ENCODE assay signal across 34 cellular contexts in the genomic region with DNA sequence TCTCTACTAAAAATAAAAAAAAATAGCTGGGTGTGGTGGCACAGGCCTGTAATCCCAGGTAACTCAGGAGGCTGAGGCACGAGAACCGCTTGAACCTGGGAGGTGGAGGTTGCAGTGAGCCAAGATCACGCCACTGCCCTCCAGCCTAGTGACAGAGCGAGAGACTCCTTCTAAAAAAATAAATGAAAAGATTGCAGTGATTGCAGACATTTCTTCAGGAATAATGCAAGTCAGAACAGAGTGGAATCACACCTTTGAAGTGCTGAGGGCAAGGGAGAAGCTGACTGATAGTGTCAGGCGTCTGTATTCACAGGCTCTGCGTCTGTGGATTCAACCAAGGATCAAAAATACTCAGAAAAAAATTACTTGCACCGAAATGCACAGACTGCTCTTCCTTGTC. TPM values are rescaled to one million over a fixed set of nuclear protein-coding genes. Genes with fewer than 3 reads are reported as not detected.
"Had no signal": no experiment of that assay in that cellular context is flagged by ENCODE, and none has a peak within 500 bp of the region (broad histone marks: within the 10 kb centered on the region; RNA-seq: fewer than 3 reads in every experiment).

No MANE protein-coding gene starts in this region.

- H3K9me2 ChIP-seq: SK-N-SH had no signal

- H2AFZ ChIP-seq: PC-9 had no signal

- H3K9me3 ChIP-seq: SK-N-SH had no signal

- H3K4me3 ChIP-seq: PC-9, SJSA1 had no signal

- DNase-seq: MM.1S, MV-4-11, NCI-H1048, NCI-H1092 treated with DMSO at 0.1 percent for 48 hours, NCI-H1105 treated with DMSO at 0.1 percent for 48 hours, NCI-H1417, NCI-H1436, NCI-H146, NCI-H1694, NCI-H187, NCI-H1930, NCI-H2029 treated with DMSO at 0.1 percent for 48 hours, NCI-H2081 treated with DMSO at 0.1 percent for 48 hours, NCI-H2107, NCI-H2171, NCI-H226, NCI-H446 treated with DMSO at 0.1 percent for 48 hours, NCI-H510A, NCI-H524, NCI-H526, NCI-H69, NCI-H748 treated with DMSO at 0.1 percent for 48 hours, NCI-H82, Right ventricle myocardium superior, SHP77 treated with DMSO at 0.1 percent for 48 hours, SK-N-SH, SW 1271, T-helper 1 cell had no signal

- H3K27ac ChIP-seq: PC-9, RWPE1, SJSA1 had no signal

- H3K4me2 ChIP-seq: PC-9, SK-N-SH had no signal

- H3K9ac ChIP-seq: SK-N-SH had no signal

- ATAC-seq: Panc1 had no signal

RNA-seq across cellular contexts. Expression of a gene that starts 47.4 kb away (rescaled TPM):
- total RNA-seq: LHCN-M2, MCF 10A, SJSA1 had no signal
